In the genomic region with DNA sequence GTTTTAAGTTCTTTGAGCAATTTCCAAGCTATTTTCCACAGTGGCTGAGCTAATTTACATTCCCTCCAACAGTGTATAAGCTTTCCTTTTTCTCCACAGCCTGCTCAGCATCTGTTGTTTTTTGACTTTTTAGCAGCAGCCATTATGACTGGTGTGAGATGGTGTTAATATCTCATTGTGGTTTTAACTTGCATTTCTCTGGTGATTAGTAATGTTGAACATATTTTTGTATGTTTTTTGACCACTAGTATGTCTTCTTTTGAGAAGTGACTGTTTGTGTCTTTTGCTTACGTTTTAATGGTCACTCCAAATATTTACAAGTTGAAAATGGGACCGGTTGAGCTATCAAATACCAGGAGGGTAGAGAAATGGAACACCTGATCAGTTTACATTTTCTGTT, we compare ENCODE assay signal across 19 cellular contexts. TPM values are rescaled to one million over a fixed set of nuclear protein-coding genes. Genes with fewer than 3 reads are reported as not detected.
"Had no signal": no experiment of that assay in that cellular context is flagged by ENCODE, and none has a peak within 500 bp of the region (broad histone marks: within the 10 kb centered on the region; RNA-seq: fewer than 3 reads in every experiment).

No MANE protein-coding gene starts in this region.

- DNase-seq: activated CD4-positive, alpha-beta T cell treated with anti-CD3 and anti-CD28 coated beads for 1 hour; activated CD4-positive, alpha-beta T cell treated with anti-CD3 and anti-CD28 coated beads, Interleukin-2, amount 50 U/mL, for 4 hours; activated naive CD4-positive, alpha-beta T cell treated with Interleukin-2 at 50 U/mL for 16 hours; aorta; caudate nucleus; colonic mucosa; heart right ventricle; ovary; stimulated activated CD4-positive, alpha-beta T cell treated with anti-CD3 and anti-CD28 coated beads, Interleukin-12 subunit alpha, Interleukin-12 subunit beta, amount 100 ng/mL, for 4 hours; stimulated activated CD4-positive, alpha-beta T cell treated with anti-CD3 and anti-CD28 coated beads, Interleukin-2, amount 100 ng/mL, for 24 hours; T-helper 1 cell; T1000; upper lobe of right lung had no signal

- H3K9me3 ChIP-seq: colonic mucosa, gastroesophageal sphincter, heart right ventricle, ovary, thoracic aorta, upper lobe of right lung had no signal

- H3K27me3 ChIP-seq: colonic mucosa, gastroesophageal sphincter, heart right ventricle, ovary, upper lobe of right lung had no signal

- H3K27ac ChIP-seq: colonic mucosa, gastroesophageal sphincter, heart right ventricle, ovary, thoracic aorta, upper lobe of right lung had no signal

- H3K4me1 ChIP-seq: colonic mucosa, gastroesophageal sphincter, upper lobe of right lung had no signal

- ATAC-seq: activated T-helper 17 cell treated with anti-CD3 and anti-CD28 coated beads, Interleukin-2, amount 50 U/mL, for 72 hours; esophagus mucosa; gastroesophageal sphincter; heart right ventricle; sciatic nerve; upper lobe of right lung had no signal

- H3K4me3 ChIP-seq: colonic mucosa, gastroesophageal sphincter, heart right ventricle, ovary, thoracic aorta, upper lobe of right lung had no signal

- H3K36me3 ChIP-seq: colonic mucosa, gastroesophageal sphincter, heart right ventricle, ovary, thoracic aorta, upper lobe of right lung had no signal

RNA-seq across cellular contexts. Expression of a gene that starts 20.4 kb away (rescaled TPM):
- total RNA-seq: activated T-helper 17 cell treated with anti-CD3 and anti-CD28 coated beads, Interleukin-2, amount 50 U/mL, for 72 hours had no signal

RNA-seq across cellular contexts. Expression of a gene that starts 35.6 kb away (rescaled TPM):
- total RNA-seq: activated T-helper 17 cell treated with anti-CD3 and anti-CD28 coated beads, Interleukin-2, amount 50 U/mL, for 72 hours; aorta; colonic mucosa; gastroesophageal sphincter; heart right ventricle; lower leg skin; sciatic nerve; thoracic aorta; upper lobe of right lung had no signal
- polyA plus RNA-seq: aorta, heart right ventricle had no signal
